ENCODE assay signal across 26 cellular contexts in the genomic region with DNA sequence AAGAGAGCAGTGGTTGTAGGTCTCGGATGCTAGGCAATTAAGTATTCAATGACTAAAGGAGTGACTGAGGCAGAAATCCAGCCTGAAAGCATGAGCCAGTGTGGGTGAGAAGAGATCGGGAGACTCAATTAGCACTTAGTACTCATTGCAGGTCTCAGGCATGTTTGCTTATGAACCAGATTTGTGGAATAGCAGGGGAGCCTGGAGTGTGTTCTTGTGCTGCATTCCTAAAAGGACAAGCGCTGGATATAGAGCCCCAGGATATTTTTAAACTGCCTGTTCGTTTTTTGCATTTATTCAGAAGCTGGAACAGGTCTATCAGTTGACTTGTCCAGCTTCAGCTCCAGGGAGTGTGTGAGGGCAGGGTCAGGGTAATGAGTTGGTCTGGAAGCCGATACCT.
"Had no signal": no experiment of that assay in that cellular context is flagged by ENCODE, and none has a peak within 500 bp of the region (broad histone marks: within the 10 kb centered on the region; RNA-seq: fewer than 3 reads in every experiment).

No MANE protein-coding gene starts in this region.

- H3K27ac ChIP-seq: adrenal gland, body of pancreas, KMS-11, SJCRH30, SK-N-MC had no signal

- H3K9me3 ChIP-seq: adrenal gland, body of pancreas, SJCRH30 had no signal

- H3K4me2 ChIP-seq: KMS-11 had no signal

- H3K36me3 ChIP-seq: adrenal gland, SJCRH30 had no signal

- H3K4me1 ChIP-seq: adrenal gland, body of pancreas, SJCRH30 had no signal

- ATAC-seq: activated CD4-positive, alpha-beta T cell treated with anti-CD3 and anti-CD28 coated beads for 36 hours; activated CD4-positive, CD25-positive, alpha-beta regulatory T cell treated with anti-CD3 and anti-CD28 coated beads, Interleukin-2, amount 50 U/mL, for 24 hours; activated CD8-positive, alpha-beta T cell treated with anti-CD3 and anti-CD28 coated beads, Interleukin-2, amount 10 ng/mL, durations not matched to agents 7 days and 5 days; activated naive CD4-positive, alpha-beta T cell treated with anti-CD3 and anti-CD28 coated beads, Interleukin-2, amount 50 U/mL, for 72 hours; activated T-cell treated with anti-CD3 and anti-CD28 coated beads, Interleukin-2, amount 50 U/mL, for 4 hours; body of pancreas; Panc1; WTC11 had no signal

- H3K9ac ChIP-seq: KMS-11 had no signal

- H3K4me3 ChIP-seq: adrenal gland, body of pancreas, SJCRH30, SK-N-MC had no signal

- DNase-seq: activated CD4-positive, alpha-beta T cell treated with anti-CD3 and anti-CD28 coated beads for 36 hours; activated CD4-positive, alpha-beta T cell treated with anti-CD3 and anti-CD28 coated beads, Interleukin-2, amount 10 ng/mL, durations not matched to agents 7 days and 5 days; activated CD4-positive, alpha-beta T cell treated with anti-CD3 and anti-CD28 coated beads, Interleukin-2, amount 50 U/mL, for 48 hours; activated CD8-positive, alpha-beta T cell treated with anti-CD3 and anti-CD28 coated beads, Interleukin-2, amount 10 ng/mL, durations not matched to agents 7 days and 5 days; activated gamma-delta T cell treated with Interleukin-2 at 50 U/mL for 16 hours; activated naive CD4-positive, alpha-beta T cell treated with anti-CD3 and anti-CD28 coated beads for 36 hours; activated T-cell treated with anti-CD3 and anti-CD28 coated beads for 4 hours; activated T-cell treated with anti-CD3 and anti-CD28 coated beads, Interleukin-2, amount 50 U/mL, for 4 hours; adrenal gland; body of pancreas; MM.1S; MV-4-11; NCI-H1092; NCI-H1436 treated with DMSO at 0.1 percent for 48 hours; NCI-H1694 treated with DMSO at 0.1 percent for 48 hours; NCI-H2029; NCI-H345; NCI-H524 treated with DMSO at 0.1 percent for 48 hours; SJCRH30; T1000 had no signal

- H3K27me3 ChIP-seq: adrenal gland, body of pancreas, SJCRH30 had no signal
